ENCODE assay signal across 1 cellular context in genomic region chr20:728022-728944, GRCh38.
TF ChIP-seq lines count a peak whose summit lies in the region.

No MANE protein-coding gene starts in this region.

TF ChIP-seq in HEK293, 187 proteins besides CTCF, POLR2A, EP300 and RAD21 (continued from another document and continues in another):
- no peak for TF ChIP-seq PRDM2 (tag by site-specific recombination; IDR thresholded peaks at IDR 0.05; ENCODE audit: borderline replicate concordance)
- no peak for TF ChIP-seq ZNF747 (tag by site-specific recombination; IDR thresholded peaks at IDR 0.05)
- 0 out of 2 replicates have a peak, but pooled peaks have one; percentile 29 for TF ChIP-seq ZFP69B (tag by site-specific recombination; IDR thresholded peaks at IDR 0.05)
- TF ChIP-seq ZNF585B (tag by site-specific recombination; IDR thresholded peaks at IDR 0.05) = no peak
- TF ChIP-seq ZSCAN23 (tag by site-specific recombination; IDR thresholded peaks at IDR 0.05) = no peak
- TF ChIP-seq ZBTB8A (tag by site-specific recombination; IDR thresholded peaks at IDR 0.05) = peak; percentile 57
- TF ChIP-seq ZNF449 (tag by site-specific recombination; IDR thresholded peaks at IDR 0.05) = peak; percentile 30; the same call in 1 of the 2 replicates
- TF ChIP-seq BCL11A (tag by site-specific recombination; IDR thresholded peaks at IDR 0.05; ENCODE audit: low read depth) = no peak
- TF ChIP-seq YY2 (tag by site-specific recombination; IDR thresholded peaks at IDR 0.05) = no peak
- TF ChIP-seq ZEB2 (tag by site-specific recombination; IDR thresholded peaks at IDR 0.05) = peak; percentile 78
- no peak for TF ChIP-seq ZNF707 (tag by site-specific recombination; IDR thresholded peaks at IDR 0.05)
- peak; percentile 75 for TF ChIP-seq ZBTB17 (tag by site-specific recombination; IDR thresholded peaks at IDR 0.05)
- TF ChIP-seq PATZ1 (tag by site-specific recombination; IDR thresholded peaks at IDR 0.05) = peak; percentile 53; the same call in 1 of the 2 replicates
- peak; percentile 48 for TF ChIP-seq ZNF366 (tag by site-specific recombination; conservative IDR thresholded peaks at IDR 0.05)
- TF ChIP-seq ZNF596 (tag by site-specific recombination; IDR thresholded peaks at IDR 0.05) = peak; percentile 60
- TF ChIP-seq GLIS2 (tag by site-specific recombination; IDR thresholded peaks at IDR 0.05) = peak; percentile 67; the same call in 1 of the 2 replicates
- TF ChIP-seq ZNF639 (tag by site-specific recombination; IDR thresholded peaks at IDR 0.05) = no peak
- peak; percentile 73 for TF ChIP-seq ZNF692 (tag by site-specific recombination; IDR thresholded peaks at IDR 0.05)
- no peak for TF ChIP-seq MEIS1 (CRISPR knock-in tag; IDR thresholded peaks at IDR 0.05; ENCODE audit: borderline replicate concordance)
- peak; percentile 71; the same call in 1 of the 2 replicates for TF ChIP-seq KLF8 (tag by site-specific recombination; IDR thresholded peaks at IDR 0.05)
- TF ChIP-seq ZBTB10 (tag by site-specific recombination; IDR thresholded peaks at IDR 0.05) = peak; percentile 77
- TF ChIP-seq ZFHX2 (tag by site-specific recombination; conservative IDR thresholded peaks at IDR 0.05) = peak; percentile 96
- TF ChIP-seq ZNF280C (tag by site-specific recombination; IDR thresholded peaks at IDR 0.05) = no peak
- peak; percentile 82 for TF ChIP-seq ZBTB26 (tag by site-specific recombination; optimal IDR thresholded peaks at IDR 0.05)
- peak; percentile 84 for TF ChIP-seq EGR2 (tag by site-specific recombination; IDR thresholded peaks at IDR 0.05; ENCODE audit: low read depth)
- TF ChIP-seq ZSCAN30 (tag by site-specific recombination; IDR thresholded peaks at IDR 0.05) = peak; percentile 33; the same call in 1 of the 2 replicates
- peak; percentile 42; the same call in 1 of the 2 replicates for TF ChIP-seq PRDM10 (tag by site-specific recombination; IDR thresholded peaks at IDR 0.05)
- TF ChIP-seq GLIS1 (tag by site-specific recombination; IDR thresholded peaks at IDR 0.05) = peak; percentile 53
- TF ChIP-seq ZNF341 (tag by site-specific recombination; IDR thresholded peaks at IDR 0.05; ENCODE audit: low read depth) = peak; percentile 5; the same call in 1 of the 2 replicates
- TF ChIP-seq ZNF600 (tag by site-specific recombination; IDR thresholded peaks at IDR 0.05) = peak; percentile 31; the same call in 1 of the 2 replicates
- peak; percentile 62 for TF ChIP-seq ZNF654 (tag by site-specific recombination; IDR thresholded peaks at IDR 0.05; ENCODE audit: low read depth)
